1 cellular context compared by ENCODE assay signal in the genomic region with DNA sequence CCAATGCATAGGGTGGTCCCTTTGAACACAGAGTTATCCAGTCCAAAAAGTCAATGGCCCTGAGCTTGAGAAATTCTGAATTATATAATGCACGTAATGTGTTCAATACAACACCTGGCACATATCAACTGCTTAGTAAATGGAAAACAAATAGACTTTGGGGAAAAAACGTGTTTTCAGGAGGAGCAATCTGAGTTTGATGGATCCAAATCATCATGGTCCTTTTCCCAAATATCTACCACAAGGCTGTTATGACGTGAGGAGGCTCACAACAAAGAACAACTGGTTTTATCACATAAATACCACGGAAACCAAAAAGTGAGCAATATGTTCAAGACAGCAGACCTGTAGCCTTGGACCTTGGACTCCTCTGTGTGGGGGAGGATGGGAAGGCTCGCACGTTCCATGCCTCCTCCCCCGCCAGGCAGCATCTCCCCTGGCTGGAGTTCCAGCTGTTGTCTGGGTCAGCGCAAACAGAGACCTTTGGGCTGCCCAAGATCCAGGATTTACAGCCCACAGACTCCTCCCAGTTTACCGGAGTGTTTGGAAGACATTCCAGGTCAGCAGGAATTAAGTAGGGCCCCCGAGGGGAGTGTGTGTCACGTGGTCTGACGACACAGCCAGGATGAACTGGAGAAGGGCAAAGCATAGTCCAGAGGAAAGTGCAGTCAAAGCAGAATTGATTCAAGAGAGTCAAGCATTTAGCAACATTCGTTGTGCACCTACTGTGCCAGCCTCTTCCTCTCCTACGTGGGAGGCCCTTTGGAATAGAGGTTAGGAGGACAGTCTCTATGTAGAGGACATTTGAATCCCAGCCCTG.
A peak's percentile ranks its signal among the peaks of the same experiment; 100 is the strongest.
TF ChIP-seq lines count a peak whose summit lies in the region.

No MANE protein-coding gene starts in this region.

TF ChIP-seq in K562, 482 proteins besides CTCF, POLR2A, EP300 and RAD21 (continues in another document):
- no peak for TF ChIP-seq ZNF146 (CRISPR knock-in tag; IDR thresholded peaks at IDR 0.05; ENCODE audit: unreplicated experiment)
- peak; percentile 93 for TF ChIP-seq TOE1 (IDR thresholded peaks at IDR 0.05; ENCODE audit: borderline replicate concordance)
- no peak for TF ChIP-seq TOE1 (CRISPR knock-in tag; IDR thresholded peaks at IDR 0.05; ENCODE audit: borderline replicate concordance, low read depth)
- TF ChIP-seq HIVEP1 (CRISPR knock-in tag; IDR thresholded peaks at IDR 0.05): no peak
- TF ChIP-seq MAFG (tag; conservative IDR thresholded peaks at IDR 0.05): 0 out of 2 replicates have a peak, but pooled peaks have one; percentile 13
- no peak for TF ChIP-seq ZNF174 (CRISPR knock-in tag; IDR thresholded peaks at IDR 0.05)
- peak; percentile 58 for TF ChIP-seq DACH1 (IDR thresholded peaks at IDR 0.05; ENCODE audit: partially characterized antibody)
- TF ChIP-seq, protein P1, sequence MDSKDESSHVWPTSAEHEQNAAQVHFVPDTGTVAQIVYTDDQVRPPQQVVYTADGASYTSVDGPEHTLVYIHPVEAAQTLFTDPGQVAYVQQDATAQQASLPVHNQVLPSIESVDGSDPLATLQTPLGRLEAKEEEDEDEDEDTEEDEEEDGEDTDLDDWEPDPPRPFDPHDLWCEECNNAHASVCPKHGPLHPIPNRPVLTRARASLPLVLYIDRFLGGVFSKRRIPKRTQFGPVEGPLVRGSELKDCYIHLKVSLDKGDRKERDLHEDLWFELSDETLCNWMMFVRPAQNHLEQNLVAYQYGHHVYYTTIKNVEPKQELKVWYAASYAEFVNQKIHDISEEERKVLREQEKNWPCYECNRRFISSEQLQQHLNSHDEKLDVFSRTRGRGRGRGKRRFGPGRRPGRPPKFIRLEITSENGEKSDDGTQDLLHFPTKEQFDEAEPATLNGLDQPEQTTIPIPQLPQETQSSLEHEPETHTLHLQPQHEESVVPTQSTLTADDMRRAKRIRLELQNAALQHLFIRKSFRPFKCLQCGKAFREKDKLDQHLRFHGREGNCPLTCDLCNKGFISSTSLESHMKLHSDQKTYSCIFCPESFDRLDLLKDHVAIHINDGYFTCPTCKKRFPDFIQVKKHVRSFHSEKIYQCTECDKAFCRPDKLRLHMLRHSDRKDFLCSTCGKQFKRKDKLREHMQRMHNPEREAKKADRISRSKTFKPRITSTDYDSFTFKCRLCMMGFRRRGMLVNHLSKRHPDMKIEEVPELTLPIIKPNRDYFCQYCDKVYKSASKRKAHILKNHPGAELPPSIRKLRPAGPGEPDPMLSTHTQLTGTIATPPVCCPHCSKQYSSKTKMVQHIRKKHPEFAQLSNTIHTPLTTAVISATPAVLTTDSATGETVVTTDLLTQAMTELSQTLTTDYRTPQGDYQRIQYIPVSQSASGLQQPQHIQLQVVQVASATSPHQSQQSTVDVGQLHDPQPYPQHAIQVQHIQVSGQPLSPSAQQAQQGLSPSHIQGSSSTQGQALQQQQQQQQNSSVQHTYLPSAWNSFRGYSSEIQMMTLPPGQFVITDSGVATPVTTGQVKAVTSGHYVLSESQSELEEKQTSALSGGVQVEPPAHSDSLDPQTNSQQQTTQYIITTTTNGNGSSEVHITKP (IDR thresholded peaks at IDR 0.05; ENCODE audit: partially characterized antibody): no peak
- TF ChIP-seq CTBP1 (IDR thresholded peaks at IDR 0.05; ENCODE audit: borderline replicate concordance): peak; percentile 71; the same call in 1 of the 2 replicates
- TF ChIP-seq BHLHE40 (IDR thresholded peaks at IDR 0.05; ENCODE audit: low read length): peak; percentile 96
- TF ChIP-seq, protein P2, sequence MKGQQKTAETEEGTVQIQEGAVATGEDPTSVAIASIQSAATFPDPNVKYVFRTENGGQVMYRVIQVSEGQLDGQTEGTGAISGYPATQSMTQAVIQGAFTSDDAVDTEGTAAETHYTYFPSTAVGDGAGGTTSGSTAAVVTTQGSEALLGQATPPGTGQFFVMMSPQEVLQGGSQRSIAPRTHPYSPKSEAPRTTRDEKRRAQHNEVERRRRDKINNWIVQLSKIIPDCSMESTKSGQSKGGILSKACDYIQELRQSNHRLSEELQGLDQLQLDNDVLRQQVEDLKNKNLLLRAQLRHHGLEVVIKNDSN (CRISPR knock-in tag; IDR thresholded peaks at IDR 0.05): peak; percentile 70
- peak; percentile 41; the same call in 1 of the 2 replicates for TF ChIP-seq SMAD4 (CRISPR knock-in tag; conservative IDR thresholded peaks at IDR 0.05)
- peak; percentile 72 for TF ChIP-seq EGR1 (conservative IDR thresholded peaks at IDR 0.05)
- TF ChIP-seq, protein P3, sequence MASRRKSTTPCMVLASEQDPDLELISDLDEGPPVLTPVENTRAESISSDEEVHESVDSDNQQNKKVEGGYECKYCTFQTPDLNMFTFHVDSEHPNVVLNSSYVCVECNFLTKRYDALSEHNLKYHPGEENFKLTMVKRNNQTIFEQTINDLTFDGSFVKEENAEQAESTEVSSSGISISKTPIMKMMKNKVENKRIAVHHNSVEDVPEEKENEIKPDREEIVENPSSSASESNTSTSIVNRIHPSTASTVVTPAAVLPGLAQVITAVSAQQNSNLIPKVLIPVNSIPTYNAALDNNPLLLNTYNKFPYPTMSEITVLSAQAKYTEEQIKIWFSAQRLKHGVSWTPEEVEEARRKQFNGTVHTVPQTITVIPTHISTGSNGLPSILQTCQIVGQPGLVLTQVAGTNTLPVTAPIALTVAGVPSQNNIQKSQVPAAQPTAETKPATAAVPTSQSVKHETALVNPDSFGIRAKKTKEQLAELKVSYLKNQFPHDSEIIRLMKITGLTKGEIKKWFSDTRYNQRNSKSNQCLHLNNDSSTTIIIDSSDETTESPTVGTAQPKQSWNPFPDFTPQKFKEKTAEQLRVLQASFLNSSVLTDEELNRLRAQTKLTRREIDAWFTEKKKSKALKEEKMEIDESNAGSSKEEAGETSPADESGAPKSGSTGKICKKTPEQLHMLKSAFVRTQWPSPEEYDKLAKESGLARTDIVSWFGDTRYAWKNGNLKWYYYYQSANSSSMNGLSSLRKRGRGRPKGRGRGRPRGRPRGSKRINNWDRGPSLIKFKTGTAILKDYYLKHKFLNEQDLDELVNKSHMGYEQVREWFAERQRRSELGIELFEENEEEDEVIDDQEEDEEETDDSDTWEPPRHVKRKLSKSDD (conservative IDR thresholded peaks at IDR 0.05; ENCODE audit: low read length): no peak
- TF ChIP-seq TCF7 (IDR thresholded peaks at IDR 0.05; ENCODE audit: borderline replicate concordance): no peak
- no peak for TF ChIP-seq ZNF324 (CRISPR knock-in tag; IDR thresholded peaks at IDR 0.05)
- TF ChIP-seq ZFP30 (CRISPR knock-in tag; IDR thresholded peaks at IDR 0.05; ENCODE audit: borderline replicate concordance): no peak
- TF ChIP-seq FOXA1 (IDR thresholded peaks at IDR 0.05; ENCODE audit: borderline replicate concordance): no peak
- TF ChIP-seq NR4A1 (CRISPR knock-in tag; IDR thresholded peaks at IDR 0.05): no peak
- TF ChIP-seq NR4A1 (tag; IDR thresholded peaks at IDR 0.05): no peak
- TF ChIP-seq, protein P4, sequence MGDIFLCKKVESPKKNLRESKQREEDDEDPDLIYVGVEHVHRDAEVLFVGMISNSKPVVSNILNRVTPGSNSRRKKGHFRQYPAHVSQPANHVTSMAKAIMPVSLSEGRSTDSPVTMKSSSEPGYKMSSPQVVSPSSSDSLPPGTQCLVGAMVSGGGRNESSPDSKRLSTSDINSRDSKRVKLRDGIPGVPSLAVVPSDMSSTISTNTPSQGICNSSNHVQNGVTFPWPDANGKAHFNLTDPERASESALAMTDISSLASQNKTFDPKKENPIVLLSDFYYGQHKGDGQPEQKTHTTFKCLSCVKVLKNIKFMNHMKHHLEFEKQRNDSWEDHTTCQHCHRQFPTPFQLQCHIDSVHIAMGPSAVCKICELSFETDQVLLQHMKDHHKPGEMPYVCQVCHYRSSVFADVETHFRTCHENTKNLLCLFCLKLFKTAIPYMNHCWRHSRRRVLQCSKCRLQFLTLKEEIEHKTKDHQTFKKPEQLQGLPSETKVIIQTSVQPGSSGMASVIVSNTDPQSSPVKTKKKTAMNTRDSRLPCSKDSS (IDR thresholded peaks at IDR 0.05; ENCODE audit: low read depth, partially characterized antibody): no peak
- peak; percentile 46; the same call in 1 of the 2 replicates for TF ChIP-seq EP400 (IDR thresholded peaks at IDR 0.05)
- TF ChIP-seq ARID1B (IDR thresholded peaks at IDR 0.05): peak; percentile 20; the same call in 1 of the 2 replicates
- no peak for TF ChIP-seq ZBTB7A (IDR thresholded peaks at IDR 0.05; ENCODE audit: borderline replicate concordance, control insufficient read depth, low read depth, low read length)
- TF ChIP-seq ESRRA (IDR thresholded peaks at IDR 0.05; ENCODE audit: borderline replicate concordance, low read depth): no peak
- TF ChIP-seq TEAD4 (IDR thresholded peaks at IDR 0.05; ENCODE audit: low read length): no peak
- 0 out of 2 replicates have a peak, but pooled peaks have one; percentile 55 for TF ChIP-seq TEAD4 (CRISPR knock-in tag; IDR thresholded peaks at IDR 0.05; ENCODE audit: borderline replicate concordance)
- no peak for TF ChIP-seq ZEB2 (IDR thresholded peaks at IDR 0.05)
- TF ChIP-seq ZNF79 (CRISPR knock-in tag; IDR thresholded peaks at IDR 0.05; ENCODE audit: low read depth): no peak
- TF ChIP-seq RCOR1 (IDR thresholded peaks at IDR 0.05; ENCODE audit: borderline replicate concordance in 1 of 2, low read depth in 2 of 2, low read length in 2 of 2): peak in 1 of 2 experiments; percentile 58; a peak in 1 of 4 replicates
- no peak for TF ChIP-seq FOXJ2 (tag; IDR thresholded peaks at IDR 0.05)
- TF ChIP-seq, protein P5, sequence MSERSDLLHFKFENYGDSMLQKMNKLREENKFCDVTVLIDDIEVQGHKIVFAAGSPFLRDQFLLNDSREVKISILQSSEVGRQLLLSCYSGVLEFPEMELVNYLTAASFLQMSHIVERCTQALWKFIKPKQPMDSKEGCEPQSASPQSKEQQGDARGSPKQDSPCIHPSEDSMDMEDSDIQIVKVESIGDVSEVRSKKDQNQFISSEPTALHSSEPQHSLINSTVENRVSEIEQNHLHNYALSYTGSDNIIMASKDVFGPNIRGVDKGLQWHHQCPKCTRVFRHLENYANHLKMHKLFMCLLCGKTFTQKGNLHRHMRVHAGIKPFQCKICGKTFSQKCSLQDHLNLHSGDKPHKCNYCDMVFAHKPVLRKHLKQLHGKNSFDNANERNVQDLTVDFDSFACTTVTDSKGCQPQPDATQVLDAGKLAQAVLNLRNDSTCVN (CRISPR knock-in tag; IDR thresholded peaks at IDR 0.05): no peak
- TF ChIP-seq SIN3A (IDR thresholded peaks at IDR 0.05; ENCODE audit: borderline replicate concordance in 2 of 2, control insufficient read depth in 1 of 2, low read depth in 2 of 2, low read length in 2 of 2): no peak
- no peak for TF ChIP-seq ZNF212 (CRISPR knock-in tag; IDR thresholded peaks at IDR 0.05)
- TF ChIP-seq ZBED1 (IDR thresholded peaks at IDR 0.05): no peak
- TF ChIP-seq ESRRB (CRISPR knock-in tag; IDR thresholded peaks at IDR 0.05; ENCODE audit: borderline replicate concordance): no peak
- TF ChIP-seq CBFA2T2 (conservative IDR thresholded peaks at IDR 0.05): peak; percentile 72
- TF ChIP-seq, protein P6, sequence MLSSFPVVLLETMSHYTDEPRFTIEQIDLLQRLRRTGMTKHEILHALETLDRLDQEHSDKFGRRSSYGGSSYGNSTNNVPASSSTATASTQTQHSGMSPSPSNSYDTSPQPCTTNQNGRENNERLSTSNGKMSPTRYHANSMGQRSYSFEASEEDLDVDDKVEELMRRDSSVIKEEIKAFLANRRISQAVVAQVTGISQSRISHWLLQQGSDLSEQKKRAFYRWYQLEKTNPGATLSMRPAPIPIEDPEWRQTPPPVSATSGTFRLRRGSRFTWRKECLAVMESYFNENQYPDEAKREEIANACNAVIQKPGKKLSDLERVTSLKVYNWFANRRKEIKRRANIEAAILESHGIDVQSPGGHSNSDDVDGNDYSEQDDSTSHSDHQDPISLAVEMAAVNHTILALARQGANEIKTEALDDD (IDR thresholded peaks at IDR 0.05): no peak
- TF ChIP-seq, protein P7, sequence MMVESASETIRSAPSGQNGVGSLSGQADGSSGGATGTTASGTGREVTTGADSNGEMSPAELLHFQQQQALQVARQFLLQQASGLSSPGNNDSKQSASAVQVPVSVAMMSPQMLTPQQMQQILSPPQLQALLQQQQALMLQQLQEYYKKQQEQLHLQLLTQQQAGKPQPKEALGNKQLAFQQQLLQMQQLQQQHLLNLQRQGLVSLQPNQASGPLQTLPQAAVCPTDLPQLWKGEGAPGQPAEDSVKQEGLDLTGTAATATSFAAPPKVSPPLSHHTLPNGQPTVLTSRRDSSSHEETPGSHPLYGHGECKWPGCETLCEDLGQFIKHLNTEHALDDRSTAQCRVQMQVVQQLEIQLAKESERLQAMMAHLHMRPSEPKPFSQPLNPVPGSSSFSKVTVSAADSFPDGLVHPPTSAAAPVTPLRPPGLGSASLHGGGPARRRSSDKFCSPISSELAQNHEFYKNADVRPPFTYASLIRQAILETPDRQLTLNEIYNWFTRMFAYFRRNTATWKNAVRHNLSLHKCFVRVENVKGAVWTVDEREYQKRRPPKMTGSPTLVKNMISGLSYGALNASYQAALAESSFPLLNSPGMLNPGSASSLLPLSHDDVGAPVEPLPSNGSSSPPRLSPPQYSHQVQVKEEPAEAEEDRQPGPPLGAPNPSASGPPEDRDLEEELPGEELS (CRISPR knock-in tag; IDR thresholded peaks at IDR 0.05; ENCODE audit: borderline replicate concordance): no peak
- 0 out of 2 replicates have a peak, but pooled peaks have one; percentile 20 for TF ChIP-seq JUND (IDR thresholded peaks at IDR 0.05; ENCODE audit: borderline replicate concordance, low read depth, low read length)
- no peak for TF ChIP-seq JUND (tag; IDR thresholded peaks at IDR 0.05; ENCODE audit: borderline replicate concordance, low read depth, low read length)
- TF ChIP-seq PHTF2 (CRISPR knock-in tag; IDR thresholded peaks at IDR 0.05): no peak
- no peak for TF ChIP-seq U2AF1 (optimal IDR thresholded peaks at IDR 0.05; ENCODE audit: low read depth, low read length)
- no peak for TF ChIP-seq HEY1 (CRISPR knock-in tag; IDR thresholded peaks at IDR 0.05; ENCODE audit: borderline replicate concordance)
- TF ChIP-seq RAD51 (IDR thresholded peaks at IDR 0.05; ENCODE audit: borderline replicate concordance, low read depth): peak; percentile 96
- no peak for TF ChIP-seq BACH1 (tag; IDR thresholded peaks at IDR 0.05)
- no peak for TF ChIP-seq GABPB1 (CRISPR knock-in tag; IDR thresholded peaks at IDR 0.05)
- no peak for TF ChIP-seq ATF1 (CRISPR knock-in tag; IDR thresholded peaks at IDR 0.05)
- TF ChIP-seq ATF1 (tag; IDR thresholded peaks at IDR 0.05): peak; percentile 46
- TF ChIP-seq, protein P8, sequence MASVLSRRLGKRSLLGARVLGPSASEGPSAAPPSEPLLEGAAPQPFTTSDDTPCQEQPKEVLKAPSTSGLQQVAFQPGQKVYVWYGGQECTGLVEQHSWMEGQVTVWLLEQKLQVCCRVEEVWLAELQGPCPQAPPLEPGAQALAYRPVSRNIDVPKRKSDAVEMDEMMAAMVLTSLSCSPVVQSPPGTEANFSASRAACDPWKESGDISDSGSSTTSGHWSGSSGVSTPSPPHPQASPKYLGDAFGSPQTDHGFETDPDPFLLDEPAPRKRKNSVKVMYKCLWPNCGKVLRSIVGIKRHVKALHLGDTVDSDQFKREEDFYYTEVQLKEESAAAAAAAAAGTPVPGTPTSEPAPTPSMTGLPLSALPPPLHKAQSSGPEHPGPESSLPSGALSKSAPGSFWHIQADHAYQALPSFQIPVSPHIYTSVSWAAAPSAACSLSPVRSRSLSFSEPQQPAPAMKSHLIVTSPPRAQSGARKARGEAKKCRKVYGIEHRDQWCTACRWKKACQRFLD (CRISPR knock-in tag; IDR thresholded peaks at IDR 0.05): no peak
- TF ChIP-seq ATF7 (IDR thresholded peaks at IDR 0.05): 0 out of 2 replicates have a peak, but pooled peaks have one; percentile 17
